In the genomic region with DNA sequence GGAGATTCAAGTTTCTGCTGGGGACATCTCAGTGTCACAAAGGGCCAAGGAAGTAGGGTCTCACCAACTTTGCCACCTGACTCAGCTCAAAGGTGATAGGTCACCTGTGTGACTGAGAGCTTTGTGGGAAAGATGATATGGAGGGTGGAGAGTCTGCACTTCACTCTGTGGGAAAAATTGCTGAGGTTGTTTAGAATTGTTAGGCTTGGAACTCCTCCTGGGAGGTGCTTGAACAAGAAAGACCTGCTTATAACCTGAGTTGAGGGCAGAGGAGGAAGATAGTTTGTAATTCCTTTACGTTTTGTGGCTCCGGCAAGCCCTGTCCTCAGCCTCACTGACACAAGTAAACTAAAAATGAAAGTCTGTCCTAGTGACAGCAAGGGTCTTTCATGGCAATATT, we compare ENCODE assay signal across 16 cellular contexts. TPM values are rescaled to one million over a fixed set of nuclear protein-coding genes. Genes with fewer than 3 reads are reported as not detected.
DNase-seq lines count a peak whose midpoint lies in the region; TF ChIP-seq lines count a peak whose summit lies in the region.
"Had no signal": no experiment of that assay in that cellular context is flagged by ENCODE, and none has a peak within 500 bp of the region (broad histone marks: within the 10 kb centered on the region; RNA-seq: fewer than 3 reads in every experiment).

No MANE protein-coding gene starts in this region.

- POLR2A ChIA-PET in PC-9 (lab: Charles Lee; ENCODE audit: unreplicated experiment) = interaction anchor here (0.5 to 1.1 kb wide), 3 partner anchors 15 to 603 kb away, joined by 7 to 13 read pairs (median 10); a partner anchor contains a TSS

- no peak overlapping the region for H2BK15ac ChIP-seq in mesendoderm (replicated peaks; ENCODE audit: low read depth)

- no peaks in the 10 kb centered on the region for H3K9me2 ChIP-seq in PC-9 (ENCODE audit: insufficient read depth)

- no peak overlapping the region for H3K4me3 Mint-ChIP-seq in CD14-positive monocyte
- H3K4me3 Mint-ChIP-seq: CD8-positive, alpha-beta memory T cell had no signal

- H3K27ac ChIP-seq in PC-9 (peak overlapping the region; percentile 52), parathyroid adenoma (peak overlapping the region; percentile 82), mesendoderm (ENCODE audit: low read depth, low read length) (no peak overlapping the region)
- H3K27ac ChIP-seq: BLaER1 treated with 17β-estradiol and CSF1 and Interleukin-3, amounts not matched to agents 10 nM and 100 nM had no signal

- H3K27me3 ChIP-seq in PC-9 (ENCODE audit: insufficient read depth, low read depth) (no peaks in the 10 kb centered on the region), parathyroid adenoma (ENCODE audit: control insufficient read depth, insufficient read depth, low read length) (no peaks in the 10 kb centered on the region), mesendoderm (ENCODE audit: insufficient read depth, low read length, poor library complexity) (no peaks in the 10 kb centered on the region)
- H3K27me3 ChIP-seq: BLaER1 treated with 17β-estradiol and CSF1 and Interleukin-3, amounts not matched to agents 10 nM and 100 nM had no signal

- H3K4me1 ChIP-seq in PC-9 (replicated peaks; ENCODE audit: insufficient read depth) (no peaks in the 10 kb centered on the region), parathyroid adenoma (peaks cover 31% of the 10 kb centered on the region), mesendoderm (ENCODE audit: control insufficient read depth, low read depth, low read length) (peaks cover 4% of the 10 kb centered on the region)
- H3K4me1 ChIP-seq: BLaER1 treated with 17β-estradiol and CSF1 and Interleukin-3, amounts not matched to agents 10 nM and 100 nM had no signal

- H3K18ac ChIP-seq in mesendoderm (ENCODE audit: low read length) = no peak overlapping the region

- CTCF ChIA-PET in PC-9 (lab: Charles Lee) = interaction anchor here (1.7 kb wide), 1 partner anchor 51 kb away, joined by 6 read pairs; no protein-coding TSS in a partner anchor

- no peaks in the 10 kb centered on the region for H3K36me3 Mint-ChIP-seq in CD14-positive monocyte
- H3K36me3 Mint-ChIP-seq: CD8-positive, alpha-beta memory T cell had no signal

- DNase-seq in PC-9 (peak; percentile 34 to 77), left kidney (ENCODE audit: low read depth, low spot score) (peak; percentile 12), COR-L47 (lab: John Stamatoyannopoulos, UW) (no peak), DMS53 (lab: John Stamatoyannopoulos, UW) (no peak), CD14-positive monocyte (ENCODE audit: low spot score) (no peak), mesendoderm (no peak)
- DNase-seq: CD8-positive, alpha-beta memory T cell; DMS79 treated with DMSO at 0.1 percent for 48 hours; NCI-H1092 treated with DMSO at 0.1 percent for 48 hours; NCI-H2081; NCI-H510A; NCI-H748 treated with DMSO at 0.1 percent for 48 hours; NK-92 treated with Interleukin-12 subunit alpha and Interleukin-12 subunit beta, amount 100 ng/mL, for 24 hours had no signal

- peaks cover 0 to 6% (median 2%) of the 10 kb centered on the region in 3 donors for H3K27me3 Mint-ChIP-seq in CD14-positive monocyte (ENCODE audit: low read depth in 3 of 3)

- H3K23ac ChIP-seq in mesendoderm (ENCODE audit: low read length) = no peak overlapping the region

- H2BK120ac ChIP-seq in mesendoderm (ENCODE audit: low read depth, low read length) = no peak overlapping the region

- H3K9me3 ChIP-seq in PC-9 (ENCODE audit: insufficient read depth, low read depth) (no peaks in the 10 kb centered on the region), parathyroid adenoma (ENCODE audit: control insufficient read depth, low read length) (no peaks in the 10 kb centered on the region)
- H3K9me3 ChIP-seq: HAP-1 had no signal

- intact Hi-C loops in PC-9 (cut with micrococcal nuclease; ENCODE audit: unreplicated experiment) (loop anchor here (5.0 kb wide), 1 partner anchor 62 kb away; a partner anchor contains a TSS), CD14-positive monocyte (cut with micrococcal nuclease) (no loop called here)

- H4K8ac ChIP-seq in mesendoderm (ENCODE audit: low read depth, low read length) = no peak overlapping the region

- TSS peak; percentile 84 for BruUV-seq in PC-9 (replicated peaks; lab: Mats Ljungman, UMichigan)

- H2BK5ac ChIP-seq in mesendoderm (ENCODE audit: low read length) = no peak overlapping the region

- no peak overlapping the region for H2AK5ac ChIP-seq in mesendoderm (ENCODE audit: low read length)

- no peaks in the 10 kb centered on the region for H3F3A ChIP-seq in PC-9 (ENCODE audit: insufficient read depth, low read depth)

- no peak overlapping the region for H4K5ac ChIP-seq in mesendoderm (ENCODE audit: low read length)

- H3K4me2 ChIP-seq in PC-9 (peak overlapping the region; percentile 21; the same call in 1 of the 2 replicates), parathyroid adenoma (ENCODE audit: low read length) (peak overlapping the region; percentile 45), mesendoderm (ENCODE audit: low read length) (no peak overlapping the region)
- H3K4me2 ChIP-seq: BLaER1 treated with 17β-estradiol and CSF1 and Interleukin-3, amounts not matched to agents 10 nM and 100 nM had no signal

- no peak overlapping the region for H3K9ac ChIP-seq in parathyroid adenoma
- no peak overlapping the region for H3K9ac ChIP-seq in mesendoderm (ENCODE audit: low read length)
- H3K9ac ChIP-seq: BLaER1 treated with 17β-estradiol and CSF1 and Interleukin-3, amounts not matched to agents 10 nM and 100 nM had no signal

- H3K4ac ChIP-seq in mesendoderm (ENCODE audit: low read depth, low read length) = no peak overlapping the region

- peaks cover 5 to 17% (median 7%) of the 10 kb centered on the region in 7 donors for H3K9me3 Mint-ChIP-seq in CD14-positive monocyte
- H3K9me3 Mint-ChIP-seq: CD8-positive, alpha-beta memory T cell had no signal

- H2AFZ ChIP-seq in PC-9 = no peak overlapping the region
- peak overlapping the region; percentile 51 for H2AFZ ChIP-seq in parathyroid adenoma

- no CpG with 5 or more reads among the region's 2 CpGs for WGBS in mesendoderm (ENCODE audit: extremely low coverage, insufficient coverage, low lambda C conversion rate)

- H3K4me3 ChIP-seq in PC-9 (no peak overlapping the region), parathyroid adenoma (ENCODE audit: low read depth, low read length) (peak overlapping the region; percentile 9), mesendoderm (ENCODE audit: low read length) (no peak overlapping the region)
- H3K4me3 ChIP-seq: BLaER1 treated with 17β-estradiol and CSF1 and Interleukin-3, amounts not matched to agents 10 nM and 100 nM; HAP-1 had no signal

- no peaks in the 10 kb centered on the region for H3K79me2 ChIP-seq in PC-9 (ENCODE audit: low read depth)
- H3K79me2 ChIP-seq in parathyroid adenoma = peaks cover 20% of the 10 kb centered on the region
- no peaks in the 10 kb centered on the region for H3K79me2 ChIP-seq in mesendoderm (ENCODE audit: control insufficient read depth, insufficient read depth, low read length)

- no peaks in the 10 kb centered on the region for H3K4me1 Mint-ChIP-seq in CD14-positive monocyte
- H3K4me1 Mint-ChIP-seq: CD8-positive, alpha-beta memory T cell had no signal

- H3K56ac ChIP-seq in mesendoderm (ENCODE audit: low read length) = no peak overlapping the region

- H3K36me3 ChIP-seq in PC-9 (ENCODE audit: low read depth) (no peaks in the 10 kb centered on the region), parathyroid adenoma (ENCODE audit: control insufficient read depth, insufficient read depth, low read length) (no peaks in the 10 kb centered on the region), mesendoderm (ENCODE audit: control insufficient read depth, insufficient read depth, low read length) (no peaks in the 10 kb centered on the region)
- H3K36me3 ChIP-seq: BLaER1 treated with 17β-estradiol and CSF1 and Interleukin-3, amounts not matched to agents 10 nM and 100 nM; HAP-1 had no signal

- H3K27ac Mint-ChIP-seq in CD14-positive monocyte = no peak overlapping the region
- H3K27ac Mint-ChIP-seq: CD8-positive, alpha-beta memory T cell had no signal

- H4K20me1 ChIP-seq in PC-9 (ENCODE audit: insufficient read depth) = no peaks in the 10 kb centered on the region
- H4K20me1 ChIP-seq: BLaER1 treated with 17β-estradiol and CSF1 and Interleukin-3, amounts not matched to agents 10 nM and 100 nM had no signal

- TF ChIP-seq CTCF in PC-9 (conservative IDR thresholded peaks at IDR 0.05) (no peak), parathyroid adenoma (IDR thresholded peaks at IDR 0.05) (no peak), CD14-positive monocyte (IDR thresholded peaks at IDR 0.05) (no peak)

- H3K79me1 ChIP-seq in mesendoderm (ENCODE audit: low read length) = no peaks in the 10 kb centered on the region

RNA-seq across cellular contexts. Expression of a gene that starts 23.0 kb away (rescaled TPM):
- total RNA-seq in PC-9 (2021) = 2.8 and 3.4 TPM in 2 replicates
- polyA plus RNA-seq in CD14-positive monocyte = not detected
- polyA plus RNA-seq in mesendoderm (2013, experiment 1 of 2) = 3.8 TPM
- 5.2 TPM for polyA plus RNA-seq in mesendoderm (2013, experiment 2 of 2)
- total RNA-seq: CD8-positive, alpha-beta memory T cell had no signal
- polyA plus RNA-seq: CD8-positive, alpha-beta memory T cell had no signal

Comparison
In these comparisons a context has a peak if more than half of its experiments do, and no peak if none do; other contexts are left out.
1. DNase-seq: peak in PC-9 (2 of 2) and left kidney (single experiment); none in COR-L47 (single experiment), DMS53 (single experiment), CD14-positive monocyte (single experiment) and mesendoderm (single experiment).